In genomic region chr10:110226926-110227641, GRCh38 we compare ENCODE assay signal across 8 cellular contexts. TPM values are rescaled to one million over a fixed set of nuclear protein-coding genes. Genes with fewer than 3 reads are reported as not detected.
DNase-seq lines count a peak whose midpoint lies in the region; TF ChIP-seq lines count a peak whose summit lies in the region.

No MANE protein-coding gene starts in this region.

- no peaks in the 10 kb centered on the region for H4K20me1 ChIP-seq in hepatocyte (ENCODE audit: insufficient read depth, poor library complexity, severe bottlenecking)

- WGBS in hepatocyte (ENCODE audit: low lambda C conversion rate, missing lambda C conversion rate), result 0% methylated on average over 2 of the region's 71 CpGs

- peak; percentile 37 for DNase-seq in Caki2 (ENCODE audit: low read depth)
- peak; percentile 78 for DNase-seq in T-helper 9 cell
- DNase-seq in ascending aorta (ENCODE audit: low spot score in 2 of 2), result peak in 1 of 2 donors; percentile 87
- DNase-seq in hepatocyte (ENCODE audit: low spot score), result peak; percentile 70
- peak; percentile 46 for DNase-seq in retina
- DNase-seq in cerebellar nuclear complex (lab: John Stamatoyannopoulos, UW), result no peak
- DNase-seq in NCI-H1930 (lab: John Stamatoyannopoulos, UW), result no peak

- H3K4me3 ChIP-seq in HUES6 (ENCODE audit: low read depth, low read length) (peak overlapping the region; percentile 88), ascending aorta (peak overlapping the region; percentile 84 to 94), hepatocyte (peak overlapping the region; percentile 32)

- peaks cover 9% of the 10 kb centered on the region for H3K4me1 ChIP-seq in HUES6 (ENCODE audit: control insufficient read depth, insufficient read depth, low read length)
- peaks cover 0 to 18% of the 10 kb centered on the region in 2 donors for H3K4me1 ChIP-seq in ascending aorta
- H3K4me1 ChIP-seq in hepatocyte (ENCODE audit: insufficient read depth), result peaks cover 4% of the 10 kb centered on the region

- 0 out of 2 replicates have a peak, but pooled peaks cover 11% of the 10 kb centered on the region for H3K36me3 ChIP-seq in HUES6 (ENCODE audit: control insufficient read depth, insufficient read depth, low read length)
- peaks cover 0 to 15% of the 10 kb centered on the region in 2 donors for H3K36me3 ChIP-seq in ascending aorta
- H3K36me3 ChIP-seq in hepatocyte (replicated peaks; ENCODE audit: insufficient read depth, low read depth), result no peaks in the 10 kb centered on the region

- H3K9me3 ChIP-seq in HUES6 (ENCODE audit: control insufficient read depth, insufficient read depth, low read depth, low read length), result no peaks in the 10 kb centered on the region
- no peaks in the 10 kb centered on the region for H3K9me3 ChIP-seq in ascending aorta
- H3K9me3 ChIP-seq in hepatocyte (ENCODE audit: low read depth), result no peaks in the 10 kb centered on the region

- TF ChIP-seq CTCF in ascending aorta (IDR thresholded peaks at IDR 0.05), result no peak
- no peak for TF ChIP-seq CTCF in hepatocyte (IDR thresholded peaks at IDR 0.05; ENCODE audit: poor library complexity)

- peak overlapping the region; percentile 86 for H3K4me2 ChIP-seq in hepatocyte

- intact Hi-C loops in ascending aorta (cut with DNase I), result loop anchor here (1.0 to 5.0 kb wide), 9 partner anchors 16 to 345 kb away; partner anchors contain the start of genes ADD3, DUSP5, SMC3 and SMNDC1

- H3K79me2 ChIP-seq in hepatocyte, result peaks cover 36% of the 10 kb centered on the region

- H3K27me3 ChIP-seq in HUES6 (ENCODE audit: control insufficient read depth, insufficient read depth, low read length) (no peaks in the 10 kb centered on the region), ascending aorta (no peaks in the 10 kb centered on the region), hepatocyte (no peaks in the 10 kb centered on the region)

- H3K9ac ChIP-seq in HUES6 (ENCODE audit: low read length), result peak overlapping the region; percentile 19

- in situ Hi-C loops in Caki2 (cut with HindIII; ENCODE audit: low pct_unique_long_range_greater_than_20kb, low sequenced_read_pairs), result no loop called here

- no peaks in the 10 kb centered on the region for H3K9me2 ChIP-seq in hepatocyte (replicated peaks; ENCODE audit: insufficient read depth)

- peak overlapping the region; percentile 71 for H2AFZ ChIP-seq in hepatocyte

- H3K27ac ChIP-seq in HUES6 (ENCODE audit: low read depth, low read length), result no peak overlapping the region
- peak overlapping the region; percentile 87 to 98 for H3K27ac ChIP-seq in ascending aorta
- peak overlapping the region; percentile 85 for H3K27ac ChIP-seq in hepatocyte

RNA-seq across cellular contexts. Expression of gene MXI1, which starts 19.7 kb away (rescaled TPM):
- total RNA-seq in Caki2 (2014; rRNA removed; shearing (Covaris generic); ENCODE audit: low replicate concordance), result 20.6 and 31.8 TPM in 2 replicates
- total RNA-seq in ascending aorta (95.0 TPM), hepatocyte (13.2 and 14.2 TPM in 2 replicates)
- polyA plus RNA-seq in hepatocyte, result 14.1 and 14.8 TPM in 2 replicates

Comparison
In these comparisons a context has a peak if more than half of its experiments do, and no peak if none do; other contexts are left out.
1. DNase-seq: peak in Caki2 (single experiment), T-helper 9 cell (single experiment), hepatocyte (single experiment) and retina (single experiment); none in cerebellar nuclear complex (0 of 2) and NCI-H1930 (0 of 2).
2. H3K4me3 ChIP-seq: peak in every context shown above with its lines; median percentile 89 in ascending aorta; 88 in HUES6; 32 in hepatocyte.